Comparison of ENCODE assay signal across 25 cellular contexts in genomic region chr3:11323827-11324226, GRCh38. TPM values are rescaled to one million over a fixed set of nuclear protein-coding genes. Genes with fewer than 3 reads are reported as not detected.
DNase-seq lines count a peak whose midpoint lies in the region; ATAC-seq, FAIRE-seq and TF ChIP-seq lines count a peak whose summit lies in the region.
"Had no signal": no experiment of that assay in that cellular context is flagged by ENCODE, and none has a peak within 500 bp of the region (broad histone marks: within the 10 kb centered on the region; RNA-seq: fewer than 3 reads in every experiment).

No MANE protein-coding gene starts in this region.

- no peak overlapping the region for H3K4me3 Mint-ChIP-seq in chondrocyte (ENCODE audit: unreplicated experiment)
- H3K4me3 Mint-ChIP-seq: activated T-cell treated with anti-CD3 and anti-CD28 coated beads, Interleukin-2, amount 50 U/mL, for 72 hours; CD4-positive, alpha-beta T cell; naive B cell; stimulated activated memory B cell treated with anti-CD40 and anti-IgM and Interleukin-4, amounts not matched to agents 10 μg/mL and 1 μg/mL and 100 μg/mL, for 72 hours had no signal

- 28 to 46% methylated on average over 3 of the region's 3 CpGs for WGBS in GM23248 (ENCODE audit: low coverage in 1 of 2, low lambda C conversion rate in 2 of 2, missing lambda C conversion rate in 2 of 2), 2 experiments
- WGBS in stomach, 5 donors, result 63 to 79% (median 73%) methylated on average over 3 of the region's 3 CpGs

- H3K4me1 ChIP-seq in GM23248 (ENCODE audit: insufficient read depth) (peaks cover 22% of the 10 kb centered on the region), stomach (no peaks in the 10 kb centered on the region), kidney (ENCODE audit: control insufficient read depth in 1 of 2, insufficient read depth in 1 of 2, low read depth in 1 of 2, low read length in 2 of 2) (peaks cover 3 to 8% of the 10 kb centered on the region in 2 donors)
- H3K4me1 ChIP-seq: right atrium auricular region, spleen had no signal

- in situ Hi-C loops in GM23248 (cut with MboI), result no loop called here

- no peak for TF ChIP-seq POLR2A in stomach (IDR thresholded peaks at IDR 0.05)

- peaks cover 20% of the 10 kb centered on the region for H3F3A ChIP-seq in GM23248 (ENCODE audit: insufficient read depth)

- H3K4me1 Mint-ChIP-seq in chondrocyte (ENCODE audit: low read depth), result peaks cover 3% of the 10 kb centered on the region
- H3K4me1 Mint-ChIP-seq: naive B cell; stimulated activated memory B cell treated with anti-CD40 and anti-IgM and Interleukin-4, amounts not matched to agents 10 μg/mL and 1 μg/mL and 100 μg/mL, for 72 hours had no signal

- H3K27ac Mint-ChIP-seq in chondrocyte (ENCODE audit: unreplicated experiment), result peak overlapping the region; percentile 42
- H3K27ac Mint-ChIP-seq: activated T-cell treated with anti-CD3 and anti-CD28 coated beads, Interleukin-2, amount 50 U/mL, for 72 hours; CD4-positive, alpha-beta T cell; naive B cell; stimulated activated memory B cell treated with anti-CD40 and anti-IgM and Interleukin-4, amounts not matched to agents 10 μg/mL and 1 μg/mL and 100 μg/mL, for 72 hours had no signal

- no peak for ATAC-seq in HG02970 (IDR thresholded peaks at IDR 0.05; ENCODE audit: low FRiP score, unreplicated experiment)
- ATAC-seq: activated T-cell treated with anti-CD3 and anti-CD28 coated beads, Interleukin-2, amount 50 U/mL, for 72 hours; left colon; stimulated activated memory B cell treated with anti-CD40 and anti-IgM and Interleukin-4, amounts not matched to agents 10 μg/mL and 1 μg/mL and 100 μg/mL, for 72 hours had no signal

- H4K20me1 ChIP-seq in GM23248 (ENCODE audit: insufficient read depth), result no peaks in the 10 kb centered on the region

- no peak overlapping the region for H3K4me3 ChIP-seq in GM23248
- H3K4me3 ChIP-seq in foreskin fibroblast (ENCODE audit: low read depth in 1 of 2, low read length in 2 of 2), result no peak overlapping the region
- no peak overlapping the region for H3K4me3 ChIP-seq in stomach
- H3K4me3 ChIP-seq in kidney (ENCODE audit: low read length in 2 of 2), result no peak overlapping the region
- H3K4me3 ChIP-seq: right atrium auricular region, spleen had no signal

- H3K9me3 ChIP-seq in GM23248 (ENCODE audit: low read depth) (no peaks in the 10 kb centered on the region), stomach (no peaks in the 10 kb centered on the region), kidney (ENCODE audit: control insufficient read depth in 1 of 2, low read length in 2 of 2) (no peaks in the 10 kb centered on the region)
- H3K9me3 ChIP-seq: right atrium auricular region, spleen had no signal

- H2AFZ ChIP-seq in GM23248, result no peak overlapping the region

- H3K9me2 ChIP-seq in GM23248 (ENCODE audit: insufficient read depth), result no peaks in the 10 kb centered on the region

- no peak for FAIRE-seq in kidney (lab: Jason Lieb, UNC)

- intact Hi-C loops in stomach (cut with DNase I; ENCODE audit: low total_unique reads), result no loop called here
- intact Hi-C loops in kidney (cut with DNase I), result no loop called here

- peak overlapping the region; percentile 21 for H3K4me2 ChIP-seq in GM23248 (ENCODE audit: unreplicated experiment)

- no peak overlapping the region for H3K9ac ChIP-seq in GM23248
- H3K9ac ChIP-seq in kidney (ENCODE audit: low read length in 2 of 2), result no peak overlapping the region

- no peaks in the 10 kb centered on the region for H3K79me2 ChIP-seq in GM23248 (ENCODE audit: insufficient read depth)

- H3K27me3 ChIP-seq in GM23248 (replicated peaks; ENCODE audit: insufficient read depth) (no peaks in the 10 kb centered on the region), stomach (no peaks in the 10 kb centered on the region)
- H3K27me3 ChIP-seq: right atrium auricular region, spleen had no signal

- no peaks in the 10 kb centered on the region for H3K9me3 Mint-ChIP-seq in chondrocyte (ENCODE audit: low read depth)
- H3K9me3 Mint-ChIP-seq: activated T-cell treated with anti-CD3 and anti-CD28 coated beads, Interleukin-2, amount 50 U/mL, for 72 hours; CD4-positive, alpha-beta T cell; naive B cell; stimulated activated memory B cell treated with anti-CD40 and anti-IgM and Interleukin-4, amounts not matched to agents 10 μg/mL and 1 μg/mL and 100 μg/mL, for 72 hours had no signal

- H3K36me3 Mint-ChIP-seq in chondrocyte (ENCODE audit: low read depth), result peaks cover 24% of the 10 kb centered on the region

- H3K36me3 ChIP-seq in GM23248 (ENCODE audit: low read depth) (peaks cover 13% of the 10 kb centered on the region; the same call in 1 of the 2 replicates), stomach (peaks cover 34 to 95% (median 86%) of the 10 kb centered on the region in 4 donors), kidney (ENCODE audit: control insufficient read depth in 1 of 2, insufficient read depth in 2 of 2, low read length in 2 of 2) (peaks cover 2 to 21% of the 10 kb centered on the region in 2 donors)

- no peak for TF ChIP-seq EP300 in stomach (IDR thresholded peaks at IDR 0.05)

- TF ChIP-seq CTCF in chondrocyte (IDR thresholded peaks at IDR 0.05) (no peak), foreskin fibroblast (IDR thresholded peaks at IDR 0.05; ENCODE audit: low read depth, low read length) (no peak), stomach (IDR thresholded peaks at IDR 0.05) (no peak), kidney (IDR thresholded peaks at IDR 0.05; ENCODE audit: borderline replicate concordance, extremely low read depth, insufficient read depth) (no peak)

- H3K27me3 Mint-ChIP-seq in chondrocyte (ENCODE audit: low read depth), result no peaks in the 10 kb centered on the region
- H3K27me3 Mint-ChIP-seq: CD4-positive, alpha-beta T cell; naive B cell; stimulated activated memory B cell treated with anti-CD40 and anti-IgM and Interleukin-4, amounts not matched to agents 10 μg/mL and 1 μg/mL and 100 μg/mL, for 72 hours had no signal

- peak overlapping the region; percentile 39 for H3K27ac ChIP-seq in GM23248
- peak overlapping the region in 3 of 5 donors; percentile 10 to 38 (median 13) for H3K27ac ChIP-seq in stomach
- H3K27ac ChIP-seq in kidney (ENCODE audit: low read depth in 2 of 2, low read length in 2 of 2), result no peak overlapping the region
- H3K27ac ChIP-seq: epithelial cell of prostate, right atrium auricular region, spleen had no signal

- DNase-seq in GM23248, result peak; percentile 72
- DNase-seq in chondrocyte (ENCODE audit: low spot score), result no peak
- peak; percentile 30 to 41 for DNase-seq in foreskin fibroblast
- DNase-seq in stomach, result no peak
- DNase-seq in DMS114 treated with DMSO at 0.1 percent for 48 hours (lab: John Stamatoyannopoulos, UW; ENCODE audit: unreplicated experiment), result no peak
- DNase-seq in HPDE6-E6E7 (ENCODE audit: extremely low spot score), result no peak
- DNase-seq in kidney, result no peak
- DNase-seq: activated CD4-positive, alpha-beta T cell treated with anti-CD3 and anti-CD28 coated beads for 48 hours; activated naive CD4-positive, alpha-beta T cell treated with anti-CD3 and anti-CD28 coated beads, Interleukin-2, amount 50 U/mL, for 16 hours; activated T-cell treated with anti-CD3 and anti-CD28 coated beads, Interleukin-2, amount 50 U/mL, for 72 hours; CD4-positive, alpha-beta T cell; cerebellar nuclear complex; left colon; mesendoderm; naive B cell; NCI-H1105; NCI-H2029; NCI-H345; OCI-M1; spleen; stimulated activated CD4-positive, alpha-beta T cell treated with anti-CD3 and anti-CD28 coated beads, Interleukin-2, amount 100 ng/mL, for 48 hours had no signal

RNA-seq across cellular contexts. Expression of gene ATG7, which starts 51.6 kb away (rescaled TPM):
- 44.8 and 67.5 TPM in 2 replicates for total RNA-seq in GM23248 (2014; rRNA removed; shearing (Covaris generic))
- polyA plus RNA-seq in GM23248 (2016; fragmentation: Nextera tagmentation; extraction: Ambion mirVana) (40.5 and 42.2 TPM in 2 replicates), stomach (10 to 100 TPM in 2 of 3 donors, 1 to 10 TPM in 1; 6.8 to 12.9 (median 12.5) TPM), kidney (ENCODE audit: insufficient read depth, low read depth, low replicate concordance) (15.3 TPM)
- total RNA-seq in chondrocyte (27.4 to 34.3 TPM (median 29.0 TPM) in 3 replicates), stomach (100 to 1,000 TPM in 1 of 5 donors, 10 to 100 TPM in 4; 14.5 to 167 (median 68.8) TPM), kidney (54.9 TPM)

Comparison
In these comparisons a context has a peak if more than half of its experiments do, and no peak if none do; other contexts are left out.
1. DNase-seq: peak in GM23248 (single experiment) and foreskin fibroblast (2 of 2); none in chondrocyte (single experiment), stomach (single experiment), DMS114 treated with DMSO at 0.1 percent for 48 hours (single experiment), HPDE6-E6E7 (single experiment) and kidney (single experiment).
2. H3K27ac ChIP-seq: peak in GM23248 (single experiment) and stomach (3 of 5); none in kidney (0 of 2).